ENCODE assay signal across 2 cellular contexts in genomic region chr6:28544211-28544610, GRCh38.
TF ChIP-seq lines count a peak whose summit lies in the region.

No MANE protein-coding gene starts in this region.

TF ChIP-seq in GM23338, 12 proteins besides CTCF, POLR2A, EP300 and RAD21:
- no peak for TF ChIP-seq ZNF462 (CRISPR knock-in tag; IDR thresholded peaks at IDR 0.05)
- TF ChIP-seq POLR2AphosphoS5 (IDR thresholded peaks at IDR 0.05; ENCODE audit: low read depth) = no peak
- TF ChIP-seq JUNB (IDR thresholded peaks at IDR 0.05; ENCODE audit: unreplicated experiment) = no peak
TF ChIP-seq in GM23338: peak in this region for 0.

TF ChIP-seq in H1, 55 proteins besides CTCF, POLR2A, EP300 and RAD21 (continued from another document):
- no peak for TF ChIP-seq USF2 (IDR thresholded peaks at IDR 0.05; ENCODE audit: low read length)
- TF ChIP-seq SAP30 (IDR thresholded peaks at IDR 0.05; ENCODE audit: insufficient read depth, insufficient replicate concordance, low read length) = peak; percentile 10
- no peak for TF ChIP-seq POLR2AphosphoS5 (IDR thresholded peaks at IDR 0.05; ENCODE audit: low read depth, low read length)
- no peak for TF ChIP-seq NRF1 (IDR thresholded peaks at IDR 0.05; ENCODE audit: low read depth, low read length)
- no peak for TF ChIP-seq ATF3 (IDR thresholded peaks at IDR 0.05; ENCODE audit: insufficient read depth, low read depth, low read length)
- no peak for TF ChIP-seq KDM5A (IDR thresholded peaks at IDR 0.05; ENCODE audit: low read length)
- TF ChIP-seq CBX5 (IDR thresholded peaks at IDR 0.05; ENCODE audit: low read depth, low read length) = no peak
- 0 out of 4 replicates have a peak, but pooled peaks have one; percentile 8 to 28 for TF ChIP-seq SIN3A (conservative IDR thresholded peaks at IDR 0.05 in 1 of 2, IDR thresholded peaks at IDR 0.05 in 1 of 2; ENCODE audit: low read depth in 1 of 2, low read length in 2 of 2)
- no peak for TF ChIP-seq BCL11A (IDR thresholded peaks at IDR 0.05; ENCODE audit: low read depth in 2 of 2, low read length in 2 of 2)
TF ChIP-seq in H1: peak in this region for 2.
